In the genomic region with DNA sequence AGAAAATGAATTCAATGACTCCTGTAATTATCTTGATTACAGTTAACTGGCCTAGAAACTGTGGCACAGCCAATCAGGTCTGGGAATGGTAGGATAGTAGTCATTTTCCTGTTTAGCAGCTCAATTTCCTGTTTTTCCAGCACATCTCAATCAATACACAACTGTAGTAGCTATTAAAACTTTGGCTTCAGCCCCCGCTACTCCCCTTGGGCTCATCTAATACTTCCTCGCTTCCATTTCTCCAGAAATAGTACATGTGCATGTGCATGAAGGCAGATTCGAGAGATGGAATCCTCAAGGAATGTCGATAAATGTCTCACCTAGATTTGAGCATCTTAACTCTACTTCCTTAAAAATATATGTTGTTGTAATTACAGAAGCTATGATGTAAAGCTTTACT, we compare ENCODE assay signal across 22 cellular contexts. TPM values are rescaled to one million over a fixed set of nuclear protein-coding genes. Genes with fewer than 3 reads are reported as not detected.
DNase-seq lines count a peak whose midpoint lies in the region; ATAC-seq and TF ChIP-seq lines count a peak whose summit lies in the region.
"Had no signal": no experiment of that assay in that cellular context is flagged by ENCODE, and none has a peak within 500 bp of the region (broad histone marks: within the 10 kb centered on the region; RNA-seq: fewer than 3 reads in every experiment).

No MANE protein-coding gene starts in this region.

- no peak for TF ChIP-seq CTCF in right atrium auricular region (IDR thresholded peaks at IDR 0.05)
- no peak for TF ChIP-seq CTCF in gastroesophageal sphincter (IDR thresholded peaks at IDR 0.05)
- no peak for TF ChIP-seq CTCF in endothelial cell (IDR thresholded peaks at IDR 0.05; ENCODE audit: unreplicated experiment)

- no peaks in the 10 kb centered on the region for H3K9me3 Mint-ChIP-seq in endothelial cell (ENCODE audit: unreplicated experiment)

- H3K27me3 Mint-ChIP-seq in endothelial cell (ENCODE audit: unreplicated experiment), result no peaks in the 10 kb centered on the region

- WGBS in gastroesophageal sphincter (ENCODE audit: low coverage in 1 of 2), 2 donors, result 72 to 77% methylated on average over 3 to 4 of the region's 4 CpGs

- H3K36me3 ChIP-seq in right atrium auricular region, result no peaks in the 10 kb centered on the region
- no peaks in the 10 kb centered on the region for H3K36me3 ChIP-seq in gastroesophageal sphincter
- H3K36me3 ChIP-seq in subcutaneous abdominal adipose tissue (ENCODE audit: control insufficient read depth in 5 of 5, insufficient read depth in 5 of 5, low read length in 5 of 5), result peaks cover 0 to 4% (median 0%) of the 10 kb centered on the region in 5 donors
- H3K36me3 ChIP-seq: BLaER1 treated with 17β-estradiol and CSF1 and Interleukin-3, amounts not matched to agents 10 nM and 100 nM; SJCRH30 had no signal

- H3K27ac ChIP-seq in right atrium auricular region (peak overlapping the region in 1 of 2 donors; percentile 10), gastroesophageal sphincter (peak overlapping the region in 3 of 4 donors; percentile 11 to 32 (median 32)), subcutaneous abdominal adipose tissue (ENCODE audit: low read depth, low read length) (peak overlapping the region; percentile 56)
- H3K27ac ChIP-seq: BLaER1 treated with 17β-estradiol and CSF1 and Interleukin-3, amounts not matched to agents 10 nM and 100 nM; GM23248; HL-60; SJCRH30 had no signal

- no peaks in the 10 kb centered on the region for H3K27me3 ChIP-seq in right atrium auricular region
- no peaks in the 10 kb centered on the region for H3K27me3 ChIP-seq in gastroesophageal sphincter
- H3K27me3 ChIP-seq in subcutaneous abdominal adipose tissue (ENCODE audit: control insufficient read depth in 5 of 5, insufficient read depth in 4 of 5, low read length in 5 of 5), result no peaks in the 10 kb centered on the region
- H3K27me3 ChIP-seq: BLaER1 treated with 17β-estradiol and CSF1 and Interleukin-3, amounts not matched to agents 10 nM and 100 nM; SJCRH30 had no signal

- H3K4me1 ChIP-seq in right atrium auricular region (peaks cover 0 to 3% of the 10 kb centered on the region in 2 donors), gastroesophageal sphincter (peaks cover 0 to 54% (median 2%) of the 10 kb centered on the region in 3 donors), subcutaneous abdominal adipose tissue (ENCODE audit: control insufficient read depth in 5 of 5, insufficient read depth in 5 of 5, low read length in 5 of 5) (peaks cover 3 to 41% (median 23%) of the 10 kb centered on the region in 5 donors)

- intact Hi-C loops in Right ventricle myocardium superior (cut with DNase I), result no loop called here

- no peak for TF ChIP-seq POLR2A in gastroesophageal sphincter (IDR thresholded peaks at IDR 0.05)

- DNase-seq in Right ventricle myocardium superior, result no peak
- DNase-seq in right atrium auricular region (ENCODE audit: low spot score), result no peak
- peak; percentile 18 for DNase-seq in NCI-H146 (lab: John Stamatoyannopoulos, UW)
- no peak for DNase-seq in endothelial cell (ENCODE audit: low spot score)
- DNase-seq: CD8-positive, alpha-beta memory T cell; DMS79 treated with DMSO at 0.1 percent for 48 hours; GM23248; NCI-H1694; NCI-H2107; NCI-H226; NCI-H526 treated with DMSO at 0.1 percent for 48 hours; OCI-M1; RPMI8226; SJCRH30 had no signal

- H3K4me1 Mint-ChIP-seq in endothelial cell (ENCODE audit: unreplicated experiment), result peaks cover 7% of the 10 kb centered on the region
- H3K4me1 Mint-ChIP-seq: CD8-positive, alpha-beta memory T cell had no signal

- H3K9ac ChIP-seq in subcutaneous abdominal adipose tissue (ENCODE audit: low read length in 5 of 5), result peak overlapping the region in 1 of 5 donors; percentile 49
- H3K9ac ChIP-seq: BLaER1 treated with 17β-estradiol and CSF1 and Interleukin-3, amounts not matched to agents 10 nM and 100 nM; GM23248 had no signal

- no peak overlapping the region for H3K4me3 ChIP-seq in right atrium auricular region
- no peak overlapping the region for H3K4me3 ChIP-seq in gastroesophageal sphincter
- H3K4me3 ChIP-seq in subcutaneous abdominal adipose tissue (ENCODE audit: low read depth in 1 of 5, low read length in 5 of 5), result peak overlapping the region in 3 of 5 donors; percentile 3 to 37 (median 35)
- H3K4me3 ChIP-seq: BLaER1 treated with 17β-estradiol and CSF1 and Interleukin-3, amounts not matched to agents 10 nM and 100 nM; GM23248; SJCRH30 had no signal

- ATAC-seq in Right ventricle myocardium superior (ENCODE audit: poor library complexity) (peak; percentile 10), gastroesophageal sphincter (no peak), GM18858 (IDR thresholded peaks at IDR 0.05; ENCODE audit: unreplicated experiment) (no peak), HG02678 (IDR thresholded peaks at IDR 0.05; ENCODE audit: unreplicated experiment) (no peak)
- ATAC-seq: HCT116 had no signal

- H3K27ac Mint-ChIP-seq in endothelial cell (ENCODE audit: unreplicated experiment), result no peak overlapping the region
- H3K27ac Mint-ChIP-seq: CD8-positive, alpha-beta memory T cell had no signal

- no peaks in the 10 kb centered on the region for H3K9me3 ChIP-seq in right atrium auricular region
- H3K9me3 ChIP-seq in gastroesophageal sphincter, result no peaks in the 10 kb centered on the region
- no peaks in the 10 kb centered on the region for H3K9me3 ChIP-seq in subcutaneous abdominal adipose tissue (ENCODE audit: control insufficient read depth in 5 of 5, low read length in 5 of 5)
- H3K9me3 ChIP-seq: BLaER1 treated with 17β-estradiol and CSF1 and Interleukin-3, amounts not matched to agents 10 nM and 100 nM; SJCRH30 had no signal

- no peaks in the 10 kb centered on the region for H3K36me3 Mint-ChIP-seq in endothelial cell (ENCODE audit: low read depth, unreplicated experiment)
- H3K36me3 Mint-ChIP-seq: CD8-positive, alpha-beta memory T cell had no signal

- no peak for TF ChIP-seq EP300 in gastroesophageal sphincter (IDR thresholded peaks at IDR 0.05)

- H3K4me3 Mint-ChIP-seq in endothelial cell (ENCODE audit: unreplicated experiment), result no peak overlapping the region
- H3K4me3 Mint-ChIP-seq: CD8-positive, alpha-beta memory T cell had no signal

RNA-seq across cellular contexts. Expression of gene COBLL1, which starts 9.7 kb away (rescaled TPM):
- total RNA-seq in Right ventricle myocardium superior (12.1 TPM), right atrium auricular region (10 to 100 TPM; 14.9 to 21.1 TPM), gastroesophageal sphincter (10 to 100 TPM; 25.7 to 71.6 (median 56.6) TPM), endothelial cell (ENCODE audit: unreplicated experiment) (46.6 TPM)
- total RNA-seq: CD8-positive, alpha-beta memory T cell; G401 had no signal

Comparison
In these comparisons a context has a peak if more than half of its experiments do, and no peak if none do; other contexts are left out.
1. H3K4me3 ChIP-seq: peak in subcutaneous abdominal adipose tissue (3 of 5); none in right atrium auricular region (0 of 2) and gastroesophageal sphincter (0 of 2).